In the genomic region with DNA sequence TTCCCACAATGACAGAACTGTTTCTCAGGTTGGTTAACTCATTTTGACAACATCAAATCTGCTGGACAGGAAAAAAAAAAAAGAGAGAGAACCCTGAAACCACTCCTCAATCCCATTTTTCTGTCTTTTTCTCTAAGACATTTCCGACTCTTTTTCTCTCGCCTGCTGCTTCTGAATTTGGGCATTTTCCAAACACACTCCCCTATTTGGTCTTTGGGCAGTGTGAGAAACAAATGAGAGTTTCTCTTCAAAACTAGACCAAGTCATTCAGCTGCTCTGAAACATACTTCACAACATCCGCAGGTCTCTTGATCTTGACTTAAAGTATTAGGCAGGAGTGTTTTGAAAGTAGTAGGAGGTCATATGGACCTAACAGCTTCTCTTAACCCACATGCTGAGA, we compare ENCODE assay signal across 30 cellular contexts.
DNase-seq lines count a peak whose midpoint lies in the region; ATAC-seq, FAIRE-seq and TF ChIP-seq lines count a peak whose summit lies in the region.
"Had no signal": no experiment of that assay in that cellular context is flagged by ENCODE, and none has a peak within 500 bp of the region (broad histone marks: within the 10 kb centered on the region; RNA-seq: fewer than 3 reads in every experiment).

No MANE protein-coding gene starts in this region.

- H3K4me1 Mint-ChIP-seq in endodermal cell: peaks cover 27% of the 10 kb centered on the region
- peaks cover 52% of the 10 kb centered on the region for H3K4me1 Mint-ChIP-seq in nephron
- H3K4me1 Mint-ChIP-seq: activated naive CD8-positive, alpha-beta T cell treated with anti-CD3 and anti-CD28 coated beads, Interleukin-2, amount 10 ng/mL, durations not matched to agents 7 days and 5 days; immature natural killer cell had no signal

- H3K4me1 ChIP-seq in heart right ventricle (peaks cover 0 to 11% (median 3%) of the 10 kb centered on the region in 9 donors), endodermal cell (ENCODE audit: control insufficient read depth, insufficient read depth, low read length) (peaks cover 3% of the 10 kb centered on the region)
- H3K4me1 ChIP-seq: testis, vagina had no signal

- WGBS in heart right ventricle, 2 donors: 48 to 62% methylated on average over 3 of the region's 3 CpGs
- 20 to 76% methylated on average over 1 to 2 of the region's 3 CpGs for WGBS in endodermal cell (ENCODE audit: insufficient coverage in 1 of 2, insufficient read length in 1 of 2), 2 experiments

- peak overlapping the region in 4 of 10 donors; percentile 50 to 66 (median 60) for H3K4me3 ChIP-seq in heart right ventricle
- peak overlapping the region; percentile 77 for H3K4me3 ChIP-seq in endodermal cell (ENCODE audit: low read length)
- H3K4me3 ChIP-seq: SK-N-MC, testis had no signal

- H3K36me3 ChIP-seq in heart right ventricle (no peaks in the 10 kb centered on the region), endodermal cell (ENCODE audit: control insufficient read depth, insufficient read depth, low read length) (no peaks in the 10 kb centered on the region)
- H3K36me3 ChIP-seq: vagina had no signal

- peaks cover 0 to 23% (median 3%) of the 10 kb centered on the region in 7 donors for H3K27me3 ChIP-seq in heart right ventricle
- peaks cover 61% of the 10 kb centered on the region for H3K27me3 ChIP-seq in endodermal cell (ENCODE audit: control insufficient read depth, insufficient read depth, low read length, poor library complexity, severe bottlenecking)
- H3K27me3 ChIP-seq: testis, vagina had no signal

- no peaks in the 10 kb centered on the region for H3K36me3 Mint-ChIP-seq in endodermal cell (ENCODE audit: low read depth)
- H3K36me3 Mint-ChIP-seq in nephron (ENCODE audit: low read depth): peaks cover 1% of the 10 kb centered on the region
- H3K36me3 Mint-ChIP-seq: activated naive CD8-positive, alpha-beta T cell treated with anti-CD3 and anti-CD28 coated beads, Interleukin-2, amount 10 ng/mL, durations not matched to agents 7 days and 5 days; CD14-positive monocyte had no signal

- ATAC-seq in heart right ventricle (no peak), left ventricle myocardium superior (no peak)
- ATAC-seq: HepG2 had no signal

- H3K9ac ChIP-seq in endodermal cell (ENCODE audit: extremely low read depth, low read length, poor library complexity, severe bottlenecking): no peak overlapping the region

- H3K9me3 Mint-ChIP-seq in endodermal cell (no peaks in the 10 kb centered on the region), nephron (no peaks in the 10 kb centered on the region)
- H3K9me3 Mint-ChIP-seq: activated naive CD8-positive, alpha-beta T cell treated with anti-CD3 and anti-CD28 coated beads, Interleukin-2, amount 10 ng/mL, durations not matched to agents 7 days and 5 days; activated T-cell treated with anti-CD3 and anti-CD28 coated beads, Interleukin-2, amount 50 U/mL, for 24 hours; T-helper 1 cell treated with Interleukin-12 subunit alpha and Interleukin-12 subunit beta and Interleukin-4 antibody, amounts not matched to agents 30 μg/mL and 1 μg/mL, for 36 hours had no signal

- H3K4me3 Mint-ChIP-seq in endodermal cell (peak overlapping the region; percentile 62), nephron (peak overlapping the region; percentile 85 to 90 (median 87))
- H3K4me3 Mint-ChIP-seq: activated naive CD8-positive, alpha-beta T cell treated with anti-CD3 and anti-CD28 coated beads, Interleukin-2, amount 10 ng/mL, durations not matched to agents 7 days and 5 days; activated T-cell treated with anti-CD3 and anti-CD28 coated beads, Interleukin-2, amount 50 U/mL, for 24 hours; immature natural killer cell; T-helper 1 cell treated with Interleukin-12 subunit alpha and Interleukin-12 subunit beta and Interleukin-4 antibody, amounts not matched to agents 30 μg/mL and 1 μg/mL, for 36 hours had no signal

- no peak for FAIRE-seq in D721Med (lab: Jason Lieb, UNC)
- FAIRE-seq: frontal cortex, HepG2, small intestine had no signal

- H3K27ac ChIP-seq in heart right ventricle (peak overlapping the region in 6 of 10 donors; percentile 76 to 93 (median 90)), endodermal cell (ENCODE audit: low read depth, low read length) (no peak overlapping the region)
- H3K27ac ChIP-seq: SK-N-MC, testis, vagina had no signal

- no peak for TF ChIP-seq CTCF in heart right ventricle (IDR thresholded peaks at IDR 0.05)
- no peak for TF ChIP-seq CTCF in endodermal cell (conservative IDR thresholded peaks at IDR 0.05)
- no peak for TF ChIP-seq CTCF in nephron (IDR thresholded peaks at IDR 0.05; ENCODE audit: unreplicated experiment in 3 of 3)
- TF ChIP-seq CTCF in D721Med (IDR thresholded peaks at IDR 0.05; ENCODE audit: insufficient read depth, missing control alignments): no peak

- H3K27ac Mint-ChIP-seq in endodermal cell (no peak overlapping the region), nephron (peak overlapping the region; percentile 18 to 94 (median 89))
- H3K27ac Mint-ChIP-seq: activated naive CD8-positive, alpha-beta T cell treated with anti-CD3 and anti-CD28 coated beads, Interleukin-2, amount 10 ng/mL, durations not matched to agents 7 days and 5 days; activated T-cell treated with anti-CD3 and anti-CD28 coated beads, Interleukin-2, amount 50 U/mL, for 24 hours; CD14-positive monocyte; immature natural killer cell; T-helper 1 cell treated with Interleukin-12 subunit alpha and Interleukin-12 subunit beta and Interleukin-4 antibody, amounts not matched to agents 30 μg/mL and 1 μg/mL, for 36 hours had no signal

- H3K9me3 ChIP-seq in heart right ventricle (no peaks in the 10 kb centered on the region), endodermal cell (ENCODE audit: control insufficient read depth, low read length) (no peaks in the 10 kb centered on the region)
- H3K9me3 ChIP-seq: Caco-2, testis, vagina had no signal

- intact Hi-C loops in heart right ventricle (cut with DNase I): loop anchor here in 2 of 10 donors (10.0 kb wide), 1 partner anchor 333 kb away; no protein-coding TSS in a partner anchor
- intact Hi-C loops in left ventricle myocardium superior (cut with micrococcal nuclease): no loop called here

- no peak for DNase-seq in heart right ventricle
- no peak for DNase-seq in left ventricle myocardium superior
- no peak for DNase-seq in endodermal cell
- peak; percentile 62 for DNase-seq in superior temporal gyrus (ENCODE audit: extremely low spot score)
- no peak for DNase-seq in D721Med (ENCODE audit: insufficient read length, low spot score)
- DNase-seq in NCI-H1694 (lab: John Stamatoyannopoulos, UW): no peak
- DNase-seq in ecto neural progenitor cell (ENCODE audit: low spot score): no peak
- DNase-seq: activated gamma-delta T cell; activated naive CD8-positive, alpha-beta T cell treated with anti-CD3 and anti-CD28 coated beads, Interleukin-2, amount 10 ng/mL, durations not matched to agents 7 days and 5 days; activated T-cell treated with anti-CD3 and anti-CD28 coated beads, Interleukin-2, amount 50 U/mL, for 24 hours; aorta; Caco-2; cerebellar nuclear complex; dermis blood vessel endothelial cell; DND-41; immature natural killer cell; MM.1S; NCI-H2029 treated with DMSO at 0.1 percent for 48 hours; NCI-H524 treated with DMSO at 0.1 percent for 48 hours; occipital lobe; small intestine; stimulated activated naive CD4-positive, alpha-beta T cell; testis had no signal

- peaks cover 75% of the 10 kb centered on the region for H3K27me3 Mint-ChIP-seq in endodermal cell (ENCODE audit: insufficient read depth)
- peaks cover under 1% of the 10 kb centered on the region for H3K27me3 Mint-ChIP-seq in nephron (ENCODE audit: low read depth)
